10 cellular contexts compared by ENCODE assay signal in genomic region chr13:109717686-109718085, GRCh38.
"Had no signal": no experiment of that assay in that cellular context is flagged by ENCODE, and none has a peak within 500 bp of the region (broad histone marks: within the 10 kb centered on the region; RNA-seq: fewer than 3 reads in every experiment).

No MANE protein-coding gene starts in this region.

- H3K27ac Mint-ChIP-seq: GM23338, H9, HFFc6 had no signal

- H3K4me3 ChIP-seq: GM23248, GM23338, HAP-1 had no signal

- H3K27ac ChIP-seq: GM23248 had no signal

- H3K4me3 Mint-ChIP-seq: GM23338, H9, HFFc6 had no signal

- H3K9me3 Mint-ChIP-seq: GM23338, H9, HFFc6 had no signal

- H3K4me1 ChIP-seq: HAP-1 had no signal

- H3K9me3 ChIP-seq: HAP-1 had no signal

- H3K9ac ChIP-seq: GM23248 had no signal

- H3K4me2 ChIP-seq: GM23338 had no signal

- ATAC-seq: GM23338, HCT116 had no signal

- FAIRE-seq: H1 had no signal

- H3K36me3 ChIP-seq: HAP-1 had no signal

- H2AFZ ChIP-seq: GM23248, GM23338 had no signal

- DNase-seq: GM23248, GOT3, H7, H9, HCEC 1CT, HFFc6 had no signal
